ENCODE assay signal across 17 cellular contexts in the genomic region with DNA sequence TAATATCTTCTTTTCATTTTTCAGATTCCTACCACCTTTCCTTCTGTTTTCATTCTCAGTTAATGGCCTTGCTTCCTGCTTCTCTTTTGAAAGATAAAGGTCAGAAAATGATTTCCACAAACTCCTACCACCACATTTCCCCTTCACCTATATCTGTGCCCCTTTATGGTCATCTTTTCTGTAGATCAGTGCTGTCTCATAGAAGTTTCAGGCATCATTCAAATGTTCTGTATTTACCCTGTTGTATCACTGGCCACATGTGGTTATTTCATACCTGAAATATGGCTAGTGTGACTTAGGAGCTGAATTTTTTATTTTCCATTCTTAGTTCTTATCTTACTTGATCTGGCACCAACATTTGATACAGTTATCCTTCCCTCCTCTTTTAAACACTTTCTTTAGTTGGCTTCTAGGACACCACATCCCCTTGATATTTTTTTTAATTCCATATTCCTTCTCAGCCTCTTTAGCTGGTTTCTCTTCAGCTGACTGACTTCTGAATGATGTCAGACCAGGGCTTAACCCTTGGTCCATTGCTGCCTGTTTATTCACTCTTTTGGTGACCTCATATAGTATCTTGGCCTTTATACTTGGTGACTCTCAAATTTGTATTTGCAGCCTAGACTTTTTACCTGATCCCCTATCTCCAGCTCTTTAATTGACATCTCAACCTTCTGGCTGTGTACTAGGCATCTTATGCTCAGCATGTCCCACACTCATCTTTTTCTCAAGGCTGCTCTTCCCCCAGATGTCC.
"Had no signal": no experiment of that assay in that cellular context is flagged by ENCODE, and none has a peak within 500 bp of the region (broad histone marks: within the 10 kb centered on the region; RNA-seq: fewer than 3 reads in every experiment).

No MANE protein-coding gene starts in this region.

- H3K4me3 ChIP-seq: left lung, psoas muscle, sigmoid colon, uterus had no signal

- H3K36me3 ChIP-seq: uterus had no signal

- DNase-seq: activated CD4-positive, alpha-beta memory T cell treated with anti-CD3 and anti-CD28 coated beads, Interleukin-2, amount 10 ng/mL, durations not matched to agents 7 days and 5 days; activated CD4-positive, alpha-beta T cell treated with anti-CD3 and anti-CD28 coated beads for 36 hours; activated CD8-positive, alpha-beta memory T cell treated with anti-CD3 and anti-CD28 coated beads, Interleukin-2, amount 50 U/mL, for 48 hours; endodermal cell; left lung; occipital lobe; psoas muscle; sigmoid colon; stimulated activated CD4-positive, alpha-beta T cell treated with anti-CD3 and anti-CD28 coated beads, Interleukin-2, amount 100 ng/mL, for 48 hours; T-cell; T1000; uterus had no signal

- H3K27me3 ChIP-seq: left lung, sigmoid colon, uterus had no signal

- H3K4me1 Mint-ChIP-seq: activated CD4-positive, alpha-beta T cell treated with anti-CD3 and anti-CD28 coated beads for 36 hours; activated naive CD4-positive, alpha-beta T cell treated with anti-CD3 and anti-CD28 coated beads, Interleukin-2, amount 50 U/mL, for 24 hours; endodermal cell; nephron; T-cell had no signal

- ATAC-seq: activated CD4-positive, alpha-beta T cell treated with anti-CD3 and anti-CD28 coated beads for 36 hours; left lung; psoas muscle; T-cell had no signal

- H3K27ac ChIP-seq: left lung, psoas muscle, sigmoid colon, uterus, VCaP had no signal

- H3K27me3 Mint-ChIP-seq: activated CD4-positive, alpha-beta memory T cell treated with anti-CD3 and anti-CD28 coated beads, Interleukin-2, amount 10 ng/mL, durations not matched to agents 7 days and 5 days; activated CD4-positive, alpha-beta T cell treated with anti-CD3 and anti-CD28 coated beads for 36 hours; activated naive CD4-positive, alpha-beta T cell treated with anti-CD3 and anti-CD28 coated beads, Interleukin-2, amount 50 U/mL, for 24 hours; memory B cell; T-cell had no signal

- H3K4me1 ChIP-seq: psoas muscle, sigmoid colon, uterus had no signal

- FAIRE-seq: islet of Langerhans had no signal

- H3K27ac Mint-ChIP-seq: activated CD4-positive, alpha-beta memory T cell treated with anti-CD3 and anti-CD28 coated beads, Interleukin-2, amount 10 ng/mL, durations not matched to agents 7 days and 5 days; activated CD4-positive, alpha-beta T cell treated with anti-CD3 and anti-CD28 coated beads for 36 hours; activated naive CD4-positive, alpha-beta T cell treated with anti-CD3 and anti-CD28 coated beads, Interleukin-2, amount 50 U/mL, for 24 hours; endodermal cell; memory B cell; nephron; T-cell had no signal

- H3K9me3 Mint-ChIP-seq: activated CD4-positive, alpha-beta memory T cell treated with anti-CD3 and anti-CD28 coated beads, Interleukin-2, amount 10 ng/mL, durations not matched to agents 7 days and 5 days; activated naive CD4-positive, alpha-beta T cell treated with anti-CD3 and anti-CD28 coated beads, Interleukin-2, amount 50 U/mL, for 24 hours; endodermal cell; memory B cell; nephron; T-cell had no signal

- H3K9me3 ChIP-seq: left lung, psoas muscle, sigmoid colon, uterus had no signal

- H3K4me3 Mint-ChIP-seq: activated CD4-positive, alpha-beta memory T cell treated with anti-CD3 and anti-CD28 coated beads, Interleukin-2, amount 10 ng/mL, durations not matched to agents 7 days and 5 days; activated CD4-positive, alpha-beta T cell treated with anti-CD3 and anti-CD28 coated beads for 36 hours; activated naive CD4-positive, alpha-beta T cell treated with anti-CD3 and anti-CD28 coated beads, Interleukin-2, amount 50 U/mL, for 24 hours; endodermal cell; memory B cell; nephron; T-cell had no signal
